Comparison of ENCODE assay signal across 17 cellular contexts in genomic region chr3:65524544-65525070, GRCh38.
A peak's percentile ranks its signal among the peaks of the same experiment; 100 is the strongest.
DNase-seq lines count a peak whose midpoint lies in the region; ATAC-seq, FAIRE-seq and TF ChIP-seq lines count a peak whose summit lies in the region.
"Had no signal": no experiment of that assay in that cellular context is flagged by ENCODE, and none has a peak within 500 bp of the region (broad histone marks: within the 10 kb centered on the region; RNA-seq: fewer than 3 reads in every experiment).

No MANE protein-coding gene starts in this region.

- no peak for TF ChIP-seq POLR2A in GM12891 (IDR thresholded peaks at IDR 0.05; ENCODE audit: low read depth, low read length)
- no peak for TF ChIP-seq POLR2A in esophagus muscularis mucosa (IDR thresholded peaks at IDR 0.05; ENCODE audit: low read depth)

- DNase-seq in left ventricle myocardium superior, result no peak
- DNase-seq in cardiac septum (ENCODE audit: low spot score), result no peak
- peak; percentile 83 for DNase-seq in NCI-H1092 treated with DMSO at 0.1 percent for 48 hours (lab: John Stamatoyannopoulos, UW)
- DNase-seq in urothelium cell line (ENCODE audit: low spot score), result no peak
- no peak for DNase-seq in GM12891 (ENCODE audit: insufficient read length, low spot score)
- DNase-seq in SIG-M5 (lab: John Stamatoyannopoulos, UW), result no peak
- no peak for DNase-seq in esophagus muscularis mucosa (ENCODE audit: extremely low spot score)
- DNase-seq: HCEC 1CT, NCI-H1930, NCI-H226, NCI-H774 had no signal

- H3K9me3 Mint-ChIP-seq in brain, result no peaks in the 10 kb centered on the region

- peaks cover 15% of the 10 kb centered on the region for H3K4me1 Mint-ChIP-seq in brain
- H3K4me1 Mint-ChIP-seq: B cell had no signal

- peak; percentile 23 for ATAC-seq in left ventricle myocardium superior
- ATAC-seq: Panc1, Right ventricle myocardium inferior had no signal

- H3K9me3 ChIP-seq in esophagus muscularis mucosa, result no peaks in the 10 kb centered on the region

- H3K27ac ChIP-seq in esophagus muscularis mucosa (replicated peaks in 1 of 4), result no peak overlapping the region

- no peak overlapping the region for H3K4me3 ChIP-seq in esophagus muscularis mucosa

- intact Hi-C loops in left ventricle myocardium superior (cut with micrococcal nuclease) (no loop called here), cardiac septum (cut with DNase I) (no loop called here), esophagus muscularis mucosa (cut with DNase I) (no loop called here)

- H3K4me3 Mint-ChIP-seq in brain, result peak overlapping the region in 1 of 5 experiments; percentile 8
- H3K4me3 Mint-ChIP-seq: B cell had no signal

- TF ChIP-seq EP300 in esophagus muscularis mucosa (IDR thresholded peaks at IDR 0.05), result no peak

- 80% methylated on average over 6 of the region's 6 CpGs for WGBS in esophagus muscularis mucosa

- H3K27me3 Mint-ChIP-seq in brain, result no peaks in the 10 kb centered on the region
- H3K27me3 Mint-ChIP-seq: B cell had no signal

- FAIRE-seq in urothelium cell line (lab: Jason Lieb, UNC), result no peak
- FAIRE-seq in GM12891 (lab: Jason Lieb, UNC), result no peak
- FAIRE-seq: G401.6, GM12892 had no signal

- TF ChIP-seq CTCF in brain (conservative IDR thresholded peaks at IDR 0.05) (no peak), esophagus muscularis mucosa (IDR thresholded peaks at IDR 0.05) (no peak)

- H3K36me3 ChIP-seq in esophagus muscularis mucosa, result no peaks in the 10 kb centered on the region

- no peaks in the 10 kb centered on the region for H3K27me3 ChIP-seq in esophagus muscularis mucosa

- H3K27ac Mint-ChIP-seq in brain, result peak overlapping the region in 3 of 5 experiments; percentile 4 to 28 (median 5)
- H3K27ac Mint-ChIP-seq: B cell had no signal

- H3K4me1 ChIP-seq in esophagus muscularis mucosa, result peaks cover 0 to 27% (median 9%) of the 10 kb centered on the region in 4 donors

- H3K36me3 Mint-ChIP-seq in brain, result peaks cover 17% of the 10 kb centered on the region

TF ChIP-seq in GM12891, 5 proteins besides CTCF, POLR2A, EP300 and RAD21:
- TF ChIP-seq POLR2AphosphoS5 (IDR thresholded peaks at IDR 0.05; ENCODE audit: low read depth, low read length), result no peak
- TF ChIP-seq TAF1 (IDR thresholded peaks at IDR 0.05; ENCODE audit: low read depth, low read length), result no peak
- no peak for TF ChIP-seq POU2F2 (IDR thresholded peaks at IDR 0.05; ENCODE audit: low read depth, low read length)
- no peak for TF ChIP-seq PAX5 (IDR thresholded peaks at IDR 0.05; ENCODE audit: insufficient read depth, low read length, severe bottlenecking)
- TF ChIP-seq SPI1 (IDR thresholded peaks at IDR 0.05; ENCODE audit: low read depth, low read length), result no peak
TF ChIP-seq in GM12891: peak in this region for 0.
